In genomic region chr4:26175905-26176304, GRCh38 we compare ENCODE assay signal across 11 cellular contexts.
"Had no signal": no experiment of that assay in that cellular context is flagged by ENCODE, and none has a peak within 500 bp of the region (broad histone marks: within the 10 kb centered on the region; RNA-seq: fewer than 3 reads in every experiment).

No MANE protein-coding gene starts in this region.

- H3K4me3 Mint-ChIP-seq: activated naive CD8-positive, alpha-beta T cell; endodermal cell had no signal

- H3K4me1 ChIP-seq: lower lobe of right lung, uterus had no signal

- H3K9me3 ChIP-seq: lower lobe of right lung, prostate gland, thoracic aorta, uterus had no signal

- H3K27me3 ChIP-seq: uterus had no signal

- H3K36me3 ChIP-seq: lower lobe of right lung, prostate gland, thoracic aorta, uterus had no signal

- DNase-seq: activated T-cell treated with anti-CD3 and anti-CD28 coated beads for 4 hours, anterior cingulate cortex, endodermal cell, left cardiac atrium, lower lobe of right lung, nucleus accumbens, uterus had no signal

- H3K36me3 Mint-ChIP-seq: activated naive CD8-positive, alpha-beta T cell had no signal

- H3K4me3 ChIP-seq: lower lobe of right lung, prostate gland, thoracic aorta, uterus had no signal

- H3K27me3 Mint-ChIP-seq: activated naive CD8-positive, alpha-beta T cell had no signal

- H3K27ac Mint-ChIP-seq: activated naive CD8-positive, alpha-beta T cell; endodermal cell had no signal

- H3K27ac ChIP-seq: lower lobe of right lung, prostate gland, thoracic aorta, uterus, VCaP had no signal

- ATAC-seq: left cardiac atrium, lower lobe of right lung had no signal
